ENCODE assay signal across 10 cellular contexts in the genomic region with DNA sequence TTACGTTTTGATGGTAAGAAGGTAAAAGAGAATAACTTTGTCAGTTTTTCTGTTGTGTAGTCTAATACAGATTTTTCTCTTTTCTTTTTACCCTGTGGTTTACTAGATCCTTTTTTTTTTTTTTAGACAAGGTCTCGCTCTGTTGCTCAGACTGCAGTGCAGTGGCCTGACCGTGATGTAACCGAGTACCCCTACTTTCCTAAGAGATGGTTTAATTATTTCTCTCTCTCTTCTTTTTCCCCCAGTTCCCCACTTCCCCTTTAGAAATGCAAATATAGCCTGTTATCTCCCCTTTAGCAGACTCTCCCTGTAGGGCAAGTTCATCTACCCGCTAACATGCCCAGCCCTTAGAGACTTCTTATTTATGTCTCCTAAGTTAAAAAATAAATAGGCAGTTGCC. TPM values are rescaled to one million over a fixed set of nuclear protein-coding genes. Genes with fewer than 3 reads are reported as not detected.
DNase-seq lines count a peak whose midpoint lies in the region; ATAC-seq, FAIRE-seq and TF ChIP-seq lines count a peak whose summit lies in the region.
"Had no signal": no experiment of that assay in that cellular context is flagged by ENCODE, and none has a peak within 500 bp of the region (broad histone marks: within the 10 kb centered on the region; RNA-seq: fewer than 3 reads in every experiment).

No MANE protein-coding gene starts in this region.

- no peaks in the 10 kb centered on the region for H3K9me3 ChIP-seq in GM12878 (replicated peaks; ENCODE audit: control insufficient read depth, insufficient read depth, low read length)

- DNase-seq in GM12878 (ENCODE audit: low read depth, low spot score), result peak; percentile 80
- DNase-seq in stimulated activated CD4-positive, alpha-beta T cell treated with anti-CD3 and anti-CD28 coated beads, Interleukin-15, amount 100 ng/mL, for 24 hours, result no peak
- DNase-seq in activated naive CD8-positive, alpha-beta T cell treated with anti-CD3 and anti-CD28 coated beads for 36 hours, result no peak
- DNase-seq in GM03348 (ENCODE audit: low spot score), result no peak
- no peak for DNase-seq in WTC11 (ENCODE audit: low spot score)
- DNase-seq: DMS79 had no signal

- H3K27me3 ChIP-seq in GM12878 (replicated peaks in 1 of 2; ENCODE audit: control insufficient read depth in 2 of 2, insufficient read depth in 2 of 2, low read length in 1 of 2), result no peaks in the 10 kb centered on the region

- in situ Hi-C loops in GM12878 (cut with MboI), result no loop called here

- H3K4me2 ChIP-seq in GM12878 (ENCODE audit: control insufficient read depth, insufficient read depth), result peak overlapping the region; percentile 94

- intact Hi-C loops in GM12878 (cut with micrococcal nuclease; ENCODE audit: unreplicated experiment), result loop anchor here (2.0 to 5.0 kb wide), 2 partner anchors 91 to 183 kb away; a partner anchor contains a TSS

- no peak overlapping the region for H3K27ac Mint-ChIP-seq in activated naive CD8-positive, alpha-beta T cell treated with anti-CD3 and anti-CD28 coated beads for 36 hours
- no peak overlapping the region for H3K27ac Mint-ChIP-seq in WTC11

- CTCF ChIA-PET in GM12878 (lab: Yijun Ruan, JAX), result interaction anchor here (0.9 to 2.4 kb wide), 3 partner anchors 13 to 97 kb away, joined by 3 to 14 read pairs (median 7); no protein-coding TSS in a partner anchor
- CTCF ChIA-PET in WTC11 (lab: Charles Lee), result no interaction called here

- peaks cover 20% of the 10 kb centered on the region for H3K4me1 ChIP-seq in GM12878 (ENCODE audit: control insufficient read depth, insufficient read depth, low read length)

- WGBS in GM12878 (ENCODE audit: insufficient coverage, insufficient replicate concordance, low lambda C conversion rate, missing lambda C conversion rate), result 3% methylated on average over 5 of the region's 5 CpGs

- TF ChIP-seq POLR2A in GM12878 (IDR thresholded peaks at IDR 0.05; ENCODE audit: low read depth, low read length), result no peak

- RAD21 ChIA-PET in GM12878 (lab: Charles Lee; ENCODE audit: unreplicated experiment), result interaction anchor here (1.6 to 2.2 kb wide), 2 partner anchors 128 to 183 kb away, joined by 7 to 11 read pairs; a partner anchor contains a TSS

- H3K9me3 Mint-ChIP-seq in activated naive CD8-positive, alpha-beta T cell treated with anti-CD3 and anti-CD28 coated beads for 36 hours, result no peaks in the 10 kb centered on the region
- no peaks in the 10 kb centered on the region for H3K9me3 Mint-ChIP-seq in WTC11

- peaks cover 2% of the 10 kb centered on the region for H3K36me3 Mint-ChIP-seq in activated naive CD8-positive, alpha-beta T cell treated with anti-CD3 and anti-CD28 coated beads for 36 hours
- H3K36me3 Mint-ChIP-seq in WTC11, result no peaks in the 10 kb centered on the region

- TF ChIP-seq EP300 in GM12878 (IDR thresholded peaks at IDR 0.05; ENCODE audit: borderline replicate concordance in 1 of 2, control insufficient read depth in 1 of 2, low read depth in 2 of 2, low read length in 2 of 2), result peak; percentile 60 to 63; a peak in 3 of 4 replicates

- peaks cover 96% of the 10 kb centered on the region for H3K79me2 ChIP-seq in GM12878 (ENCODE audit: control insufficient read depth, insufficient read depth, low read length)

- no TSS peak for BruUV-seq in GM12878 (replicated peaks; lab: Mats Ljungman, UMichigan)

- FAIRE-seq in GM12878 (lab: Jason Lieb, UNC), result no peak
- FAIRE-seq: bronchial epithelial cell had no signal

- peak overlapping the region; percentile 84 for H3K27ac ChIP-seq in GM12878 (ENCODE audit: control insufficient read depth, insufficient read depth)

- no peak overlapping the region for H3K4me3 Mint-ChIP-seq in activated naive CD8-positive, alpha-beta T cell treated with anti-CD3 and anti-CD28 coated beads for 36 hours
- no peak overlapping the region for H3K4me3 Mint-ChIP-seq in WTC11

- SMC1A ChIA-PET in GM12878 (lab: Charles Lee; ENCODE audit: uncharacterized antibody, unreplicated experiment), result interaction anchor here (1.5 to 7.2 kb wide), 4 partner anchors 12 to 93 kb away, joined by 5 to 119 read pairs (median 13); no protein-coding TSS in a partner anchor

- H3K4me3 ChIP-seq in GM12878, result peak overlapping the region; percentile 100

- H4K20me1 ChIP-seq in GM12878 (ENCODE audit: control insufficient read depth, insufficient read depth), result 0 out of 2 replicates have a peak, but pooled peaks cover 2% of the 10 kb centered on the region

- peaks cover 0 to 13% of the 10 kb centered on the region in 2 experiments; a peak in 1 of 4 replicates for H3K36me3 ChIP-seq in GM12878 (ENCODE audit: control insufficient read depth in 2 of 2, insufficient read depth in 2 of 2, low read length in 1 of 2)

- TF ChIP-seq RAD21 in GM12878 (IDR thresholded peaks at IDR 0.05; ENCODE audit: insufficient read depth, low read depth, low read length), result no peak

- H3K4me1 Mint-ChIP-seq in activated naive CD8-positive, alpha-beta T cell treated with anti-CD3 and anti-CD28 coated beads for 36 hours, result peaks cover 24% of the 10 kb centered on the region
- peaks cover 59% of the 10 kb centered on the region for H3K4me1 Mint-ChIP-seq in WTC11

- no peaks in the 10 kb centered on the region for H3K27me3 Mint-ChIP-seq in activated naive CD8-positive, alpha-beta T cell treated with anti-CD3 and anti-CD28 coated beads for 36 hours
- peaks cover 17% of the 10 kb centered on the region for H3K27me3 Mint-ChIP-seq in WTC11 (ENCODE audit: low read depth)

- ATAC-seq in GM18511 (IDR thresholded peaks at IDR 0.05; ENCODE audit: unreplicated experiment), result peak; percentile 51
- peak; percentile 53 for ATAC-seq in GM21528 (IDR thresholded peaks at IDR 0.05; ENCODE audit: low FRiP score, unreplicated experiment)
- ATAC-seq in HG03196 (IDR thresholded peaks at IDR 0.05; ENCODE audit: unreplicated experiment), result peak; percentile 38
- ATAC-seq in GM12878, result peak; percentile 52
- no peak for ATAC-seq in WTC11

- H3K9ac ChIP-seq in GM12878 (ENCODE audit: control insufficient read depth, insufficient read depth, low read length), result peak overlapping the region; percentile 69

- H2AFZ ChIP-seq in GM12878 (ENCODE audit: control insufficient read depth, low read depth, low read length), result no peak overlapping the region

- TF ChIP-seq CTCF in GM12878 (IDR thresholded peaks at IDR 0.05 in 2 of 3, conservative IDR thresholded peaks at IDR 0.05 in 1 of 3; ENCODE audit: control insufficient read depth in 2 of 3, extremely low read depth in 1 of 3, insufficient read depth in 1 of 3, low read depth in 3 of 3, low read length in 3 of 3) (no peak), WTC11 (IDR thresholded peaks at IDR 0.05) (no peak)

- POLR2A ChIA-PET in GM12878 (lab: Charles Lee), result interaction anchor here (2.4 kb wide), 1 partner anchor 93 kb away, joined by 17 read pairs; no protein-coding TSS in a partner anchor
- POLR2A ChIA-PET in WTC11 (lab: Charles Lee), result no interaction called here

TF ChIP-seq in GM12878, 131 proteins besides CTCF, POLR2A, EP300 and RAD21 (continues in another document):
- TF ChIP-seq BACH1 (IDR thresholded peaks at IDR 0.05; ENCODE audit: borderline replicate concordance) (no peak), SIX5 (IDR thresholded peaks at IDR 0.05; ENCODE audit: low read depth, low read length, severe bottlenecking) (no peak), ESRRA (IDR thresholded peaks at IDR 0.05; ENCODE audit: low read length) (no peak)

RNA-seq across cellular contexts. Expression of a gene that starts 4.4 kb away (rescaled TPM):
- 343 and 366 TPM in 2 replicates for total RNA-seq in GM12878 (2013; cell fraction: nucleolus; rRNA removed)
- total RNA-seq in GM12878 (2014; rRNA removed) (82.0 and 107 TPM in 2 replicates), GM12878 (2014; rRNA removed; fragmentation: Illumina TruSeq; extraction: Trizol) (115 and 117 TPM in 2 replicates), GM12878 (2021) (106 and 108 TPM in 2 replicates), WTC11 (2021) (16.9 to 20.9 TPM (median 19.1 TPM) in 3 replicates)
- polyA plus RNA-seq in GM12878 (2011; ENCODE audit: low read depth), result 44.9 TPM
- polyA plus RNA-seq in GM12878 (2011; rRNA removed) (66.6 and 90.3 TPM in 2 replicates), GM12878 (2014; fragmentation: Illumina TruSeq; extraction: Trizol) (93.0 and 116 TPM in 2 replicates), GM12878 (2014; fragmentation: Nextera tagmentation; extraction: Ambion mirVana) (10 to 100 TPM; 19.6 to 27.8 TPM), GM12878 (2014; rRNA removed) (49.6 and 59.1 TPM in 2 replicates), GM12878 (2016; fragmentation: Nextera tagmentation; extraction: Ambion mirVana) (10 to 100 TPM; 11.2 to 47.1 TPM)
- polyA plus RNA-seq in GM12878 (2011; cell fraction: cytosol; rRNA removed), result 18.1 and 37.0 TPM in 2 replicates
- polyA plus RNA-seq in GM12878 (2011; cell fraction: nucleus; rRNA removed), result 40.4 and 44.0 TPM in 2 replicates
- polyA plus RNA-seq in GM12878 (2012), result 51.4 and 77.3 TPM in 2 replicates
- polyA minus RNA-seq in GM12878 (2011; rRNA and poly(A)+ RNA removed), result 160 and 175 TPM in 2 replicates
- polyA minus RNA-seq in GM12878 (2011; cell fraction: cytosol; rRNA and poly(A)+ RNA removed), result 28.2 and 46.0 TPM in 2 replicates
- polyA minus RNA-seq in GM12878 (2011; cell fraction: nucleus; rRNA and poly(A)+ RNA removed), result 51.0 and 58.2 TPM in 2 replicates
- total RNA-seq in activated naive CD8-positive, alpha-beta T cell treated with anti-CD3 and anti-CD28 coated beads for 36 hours, result 10 to 100 TPM; 12.4 to 14.3 TPM

RNA-seq across cellular contexts. Expression of a gene that starts 10.0 kb away (rescaled TPM):
- 52.2 and 55.3 TPM in 2 replicates for total RNA-seq in GM12878 (2013; cell fraction: nucleolus; rRNA removed)
- total RNA-seq in GM12878 (2014; rRNA removed) (27.2 and 34.2 TPM in 2 replicates), GM12878 (2014; rRNA removed; fragmentation: Illumina TruSeq; extraction: Trizol) (62.7 TPM in 2 replicates), GM12878 (2021) (49.1 and 50.4 TPM in 2 replicates), WTC11 (2021) (35.2 to 40.3 TPM (median 36.1 TPM) in 3 replicates)
- 8.9 TPM for polyA plus RNA-seq in GM12878 (2011; ENCODE audit: low read depth)
- polyA plus RNA-seq in GM12878 (2011; rRNA removed) (29.9 and 43.1 TPM in 2 replicates), GM12878 (2014; fragmentation: Illumina TruSeq; extraction: Trizol) (48.9 and 64.2 TPM in 2 replicates), GM12878 (2014; fragmentation: Nextera tagmentation; extraction: Ambion mirVana) (10 to 100 TPM; 27.2 to 47.5 TPM), GM12878 (2014; rRNA removed) (21.7 and 26.4 TPM in 2 replicates), GM12878 (2016; fragmentation: Nextera tagmentation; extraction: Ambion mirVana) (10 to 100 TPM; 48.5 to 50.8 TPM)
- 9.4 and 13.9 TPM in 2 replicates for polyA plus RNA-seq in GM12878 (2011; cell fraction: cytosol; rRNA removed)
- 9.1 and 9.2 TPM in 2 replicates for polyA plus RNA-seq in GM12878 (2011; cell fraction: nucleus; rRNA removed)
- 16.0 and 20.5 TPM in 2 replicates for polyA plus RNA-seq in GM12878 (2012)
- polyA minus RNA-seq in GM12878 (2011; rRNA and poly(A)+ RNA removed), result 17.4 and 44.0 TPM in 2 replicates
- 9.2 and 10.6 TPM in 2 replicates for polyA minus RNA-seq in GM12878 (2011; cell fraction: cytosol; rRNA and poly(A)+ RNA removed)
- polyA minus RNA-seq in GM12878 (2011; cell fraction: nucleus; rRNA and poly(A)+ RNA removed), result 9.1 and 13.4 TPM in 2 replicates
- 10 to 100 TPM; 49.2 to 49.3 TPM for total RNA-seq in activated naive CD8-positive, alpha-beta T cell treated with anti-CD3 and anti-CD28 coated beads for 36 hours
